In genomic region chr15:98981851-98982722, GRCh38 we compare ENCODE assay signal across 1 cellular context.
TF ChIP-seq lines count a peak whose summit lies in the region.

No MANE protein-coding gene starts in this region.

TF ChIP-seq in SK-N-SH treated with all-trans-retinoic acid at 6 μM for 48 hours, 23 proteins besides CTCF, POLR2A, EP300 and RAD21 (continued from another document):
- TF ChIP-seq PATZ1 (CRISPR knock-in tag; IDR thresholded peaks at IDR 0.05; ENCODE audit: borderline replicate concordance) (no peak), RARB (CRISPR knock-in tag; IDR thresholded peaks at IDR 0.05) (no peak), TSHZ2 (CRISPR knock-in tag; IDR thresholded peaks at IDR 0.05) (no peak), ZC3H10 (CRISPR knock-in tag; IDR thresholded peaks at IDR 0.05) (no peak), ZFP30 (CRISPR knock-in tag; IDR thresholded peaks at IDR 0.05) (no peak), BACH2 (CRISPR knock-in tag; IDR thresholded peaks at IDR 0.05; ENCODE audit: borderline replicate concordance) (no peak), CSDC2 (CRISPR knock-in tag; IDR thresholded peaks at IDR 0.05) (no peak), ARNTL (CRISPR knock-in tag; IDR thresholded peaks at IDR 0.05; ENCODE audit: borderline replicate concordance, low read depth) (no peak), TCF4 (CRISPR knock-in tag; IDR thresholded peaks at IDR 0.05; ENCODE audit: borderline replicate concordance) (no peak)
